In genomic region chr1:2174348-2175054, GRCh38 we compare ENCODE assay signal across 8 cellular contexts. TPM values are rescaled to one million over a fixed set of nuclear protein-coding genes. Genes with fewer than 3 reads are reported as not detected.
A peak's percentile ranks its signal among the peaks of the same experiment; 100 is the strongest.
DNase-seq lines count a peak whose midpoint lies in the region; ATAC-seq, FAIRE-seq and TF ChIP-seq lines count a peak whose summit lies in the region.

No MANE protein-coding gene starts in this region.

- H3K4me3 ChIP-seq in fibroblast of pulmonary artery (replicated peaks; ENCODE audit: low read depth, low read length) = peak overlapping the region; percentile 37

- FAIRE-seq in GM19239 (lab: Jason Lieb, UNC) = no peak

- peak; percentile 72 for DNase-seq in Ammon's horn (ENCODE audit: low spot score)
- peak; percentile 79 for DNase-seq in GM19239 (ENCODE audit: insufficient read length, low spot score)
- DNase-seq in NCI-H460 (ENCODE audit: extremely low read depth, low read depth) = peak; percentile 30
- DNase-seq in activated T-cell treated with anti-CD3 and anti-CD28 coated beads, Interleukin-2, amount 50 U/mL, for 24 hours = peak; percentile 66
- peak; percentile 64 for DNase-seq in fibroblast of pulmonary artery (ENCODE audit: low read depth)
- peak; percentile 78 for DNase-seq in nephron progenitor cell

- ATAC-seq in HG03342 (IDR thresholded peaks at IDR 0.05; ENCODE audit: unreplicated experiment) (no peak), GM21526 (IDR thresholded peaks at IDR 0.05; ENCODE audit: low FRiP score, unreplicated experiment) (no peak)

- H3K4me1 Mint-ChIP-seq in activated T-cell treated with anti-CD3 and anti-CD28 coated beads, Interleukin-2, amount 50 U/mL, for 24 hours (ENCODE audit: low read depth) = peaks cover 7% of the 10 kb centered on the region
- peaks cover 28% of the 10 kb centered on the region for H3K4me1 Mint-ChIP-seq in nephron progenitor cell

- H3K9me3 Mint-ChIP-seq in activated T-cell treated with anti-CD3 and anti-CD28 coated beads, Interleukin-2, amount 50 U/mL, for 24 hours = no peaks in the 10 kb centered on the region
- no peaks in the 10 kb centered on the region for H3K9me3 Mint-ChIP-seq in nephron progenitor cell

- H3K27me3 Mint-ChIP-seq in activated T-cell treated with anti-CD3 and anti-CD28 coated beads, Interleukin-2, amount 50 U/mL, for 24 hours = no peaks in the 10 kb centered on the region
- H3K27me3 Mint-ChIP-seq in nephron progenitor cell (ENCODE audit: low read depth, poor library complexity) = no peaks in the 10 kb centered on the region

- TF ChIP-seq CTCF in fibroblast of pulmonary artery (IDR thresholded peaks at IDR 0.05; ENCODE audit: low read length, missing control alignments) = peak; percentile 94
- peak; percentile 91 for TF ChIP-seq CTCF in nephron progenitor cell (IDR thresholded peaks at IDR 0.05)

- peak overlapping the region; percentile 42 for H3K4me3 Mint-ChIP-seq in activated T-cell treated with anti-CD3 and anti-CD28 coated beads, Interleukin-2, amount 50 U/mL, for 24 hours
- H3K4me3 Mint-ChIP-seq in nephron progenitor cell = no peak overlapping the region

- peak overlapping the region; percentile 17 for H3K27ac Mint-ChIP-seq in activated T-cell treated with anti-CD3 and anti-CD28 coated beads, Interleukin-2, amount 50 U/mL, for 24 hours
- H3K27ac Mint-ChIP-seq in nephron progenitor cell = peak overlapping the region; percentile 25

- H3K36me3 Mint-ChIP-seq in activated T-cell treated with anti-CD3 and anti-CD28 coated beads, Interleukin-2, amount 50 U/mL, for 24 hours (ENCODE audit: low read depth) = peaks cover 28% of the 10 kb centered on the region
- peaks cover 18% of the 10 kb centered on the region for H3K36me3 Mint-ChIP-seq in nephron progenitor cell (ENCODE audit: low read depth)

RNA-seq across cellular contexts. Expression of gene FAAP20, which starts 20.1 kb away (rescaled TPM):
- 29.1 and 39.3 TPM in 2 replicates for total RNA-seq in NCI-H460 (2014; rRNA removed; shearing (Covaris generic))
- polyA plus RNA-seq in NCI-H460 (2014; cell fraction: nucleus; rRNA removed) = 50.3 and 57.6 TPM in 2 replicates

RNA-seq across cellular contexts. Expression of gene SKI, which starts 53.6 kb away (rescaled TPM):
- total RNA-seq in NCI-H460 (2014; rRNA removed; shearing (Covaris generic)) = 5.6 and 9.1 TPM in 2 replicates
- 2.1 and 3.8 TPM in 2 replicates for polyA plus RNA-seq in NCI-H460 (2014; cell fraction: nucleus; rRNA removed)
